ENCODE assay signal across 24 cellular contexts in genomic region chr10:58989486-58990039, GRCh38.
"Had no signal": no experiment of that assay in that cellular context is flagged by ENCODE, and none has a peak within 500 bp of the region (broad histone marks: within the 10 kb centered on the region; RNA-seq: fewer than 3 reads in every experiment).

No MANE protein-coding gene starts in this region.

- DNase-seq: colonic mucosa; effector memory CD4-positive, alpha-beta T cell; erythroblast; hypothalamus; immature natural killer cell; islet precursor cell; kidney glomerular epithelial cell; left ventricle myocardium superior; lower lobe of right lung; naive thymus-derived CD8-positive, alpha-beta T cell; nephron progenitor cell; nucleus accumbens; spleen; stimulated activated CD4-positive, alpha-beta T cell treated with anti-CD3 and anti-CD28 coated beads, Interleukin-2, amount 100 ng/mL, for 48 hours; stimulated activated naive B cell treated with anti-CD40 and anti-IgM and Interleukin-4, amounts not matched to agents 10 μg/mL and 1 μg/mL and 100 μg/mL, for 72 hours; thyroid gland; trophoblast cell had no signal

- H3K4me1 ChIP-seq: colonic mucosa, lower lobe of right lung, prostate gland, spleen, suprapubic skin, thyroid gland, vagina had no signal

- H3K4me3 ChIP-seq: colonic mucosa, lower lobe of right lung, prostate gland, right atrium auricular region, skin epidermis, spleen, suprapubic skin, thyroid gland, vagina had no signal

- H3K27ac ChIP-seq: colonic mucosa, lower lobe of right lung, prostate gland, right atrium auricular region, skin epidermis, spleen, suprapubic skin, thyroid gland, vagina had no signal

- H3K9me3 ChIP-seq: colonic mucosa, lower lobe of right lung, prostate gland, thyroid gland, vagina had no signal

- H3K36me3 ChIP-seq: colonic mucosa, lower lobe of right lung, prostate gland, right atrium auricular region, spleen, suprapubic skin, thyroid gland, vagina had no signal

- FAIRE-seq: endometrium, frontal cortex had no signal

- ATAC-seq: left ventricle myocardium superior; lower lobe of right lung; naive thymus-derived CD8-positive, alpha-beta T cell; stimulated activated naive B cell treated with anti-CD40 and anti-IgM and Interleukin-4, amounts not matched to agents 10 μg/mL and 1 μg/mL and 100 μg/mL, for 72 hours had no signal

- H3K27me3 ChIP-seq: colonic mucosa, right atrium auricular region, spleen, suprapubic skin, thyroid gland, vagina had no signal
